In the genomic region with DNA sequence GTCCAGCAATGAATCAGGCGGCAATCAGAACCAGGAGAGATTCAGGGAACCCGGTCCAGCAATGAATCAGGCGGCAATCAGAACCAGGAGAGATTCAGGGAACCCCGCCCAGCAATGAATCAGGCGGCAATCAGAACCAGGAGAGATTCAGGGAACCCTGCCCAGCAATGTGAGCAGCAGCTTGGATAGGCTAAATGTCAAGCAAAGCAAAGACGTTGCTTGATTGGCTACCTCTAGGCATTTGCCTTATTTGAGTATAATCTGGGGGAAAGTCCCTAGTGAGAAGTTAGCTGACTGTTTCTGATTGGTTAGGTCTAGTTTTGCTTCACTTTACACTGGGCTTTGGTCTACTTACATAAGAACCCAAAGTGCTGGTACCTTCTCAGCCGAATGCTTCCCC, we compare ENCODE assay signal across 1 cellular context.
A peak's percentile ranks its signal among the peaks of the same experiment; 100 is the strongest.
TF ChIP-seq lines count a peak whose summit lies in the region.

No MANE protein-coding gene starts in this region.

TF ChIP-seq in HCT116, 20 proteins besides CTCF, POLR2A, EP300 and RAD21:
- TF ChIP-seq SRF (IDR thresholded peaks at IDR 0.05; ENCODE audit: low read depth): peak; percentile 39; the same call in 1 of the 2 replicates
- TF ChIP-seq JUND (IDR thresholded peaks at IDR 0.05): no peak
- TF ChIP-seq EZH2phosphoT487 (IDR thresholded peaks at IDR 0.05; ENCODE audit: borderline replicate concordance): no peak
- TF ChIP-seq SIN3A (IDR thresholded peaks at IDR 0.05; ENCODE audit: low read depth): no peak
- TF ChIP-seq SP1 (IDR thresholded peaks at IDR 0.05; ENCODE audit: low read depth): 0 out of 2 replicates have a peak, but pooled peaks have one; percentile 4
TF ChIP-seq in HCT116: peak in this region for 2.
